1 cellular context compared by ENCODE assay signal in genomic region chr9:129036923-129037766, GRCh38.
A peak's percentile ranks its signal among the peaks of the same experiment; 100 is the strongest.
TF ChIP-seq lines count a peak whose summit lies in the region.

No MANE protein-coding gene starts in this region.

TF ChIP-seq in K562, 482 proteins besides CTCF, POLR2A, EP300 and RAD21:
- peak; percentile 14; the same call in 1 of the 2 replicates for TF ChIP-seq ARID2 (IDR thresholded peaks at IDR 0.05)
- TF ChIP-seq E2F5 (CRISPR knock-in tag; IDR thresholded peaks at IDR 0.05): no peak
- TF ChIP-seq STAG1 (CRISPR knock-in tag; IDR thresholded peaks at IDR 0.05; ENCODE audit: borderline replicate concordance): peak; percentile 45; the same call in 1 of the 2 replicates
- no peak for TF ChIP-seq MAFF (IDR thresholded peaks at IDR 0.05; ENCODE audit: low read length)
- TF ChIP-seq E2F6 (IDR thresholded peaks at IDR 0.05; ENCODE audit: borderline replicate concordance in 1 of 2, extremely low read depth in 1 of 2, insufficient read depth in 1 of 2, insufficient read length in 1 of 2, low read depth in 1 of 2, low read length in 1 of 2, poor library complexity in 1 of 2, severe bottlenecking in 1 of 2): peak; percentile 43 to 74
- peak; percentile 35 for TF ChIP-seq ARID4B (CRISPR knock-in tag; IDR thresholded peaks at IDR 0.05)
- peak; percentile 75 for TF ChIP-seq CTCFL (IDR thresholded peaks at IDR 0.05; ENCODE audit: borderline replicate concordance, insufficient read depth, low read depth, low read length, poor library complexity, severe bottlenecking)
- TF ChIP-seq ZNF277 (CRISPR knock-in tag; IDR thresholded peaks at IDR 0.05; ENCODE audit: borderline replicate concordance): no peak
- peak; percentile 23; the same call in 1 of the 2 replicates for TF ChIP-seq CTBP1 (IDR thresholded peaks at IDR 0.05; ENCODE audit: borderline replicate concordance)
- peak; percentile 65; the same call in 1 of the 2 replicates for TF ChIP-seq ZBTB7A (IDR thresholded peaks at IDR 0.05; ENCODE audit: borderline replicate concordance, control insufficient read depth, low read depth, low read length)
- TF ChIP-seq HDGF (IDR thresholded peaks at IDR 0.05): peak; percentile 28; the same call in 1 of the 2 replicates
- TF ChIP-seq ZFX (CRISPR knock-in tag; IDR thresholded peaks at IDR 0.05): peak; percentile 43; the same call in 1 of the 2 replicates
- no peak for TF ChIP-seq STAT5A (IDR thresholded peaks at IDR 0.05; ENCODE audit: borderline replicate concordance, low read length)
- no peak for TF ChIP-seq FOSL1 (tag; conservative IDR thresholded peaks at IDR 0.05)
- TF ChIP-seq ZNF511 (CRISPR knock-in tag; IDR thresholded peaks at IDR 0.05): 0 out of 2 replicates have a peak, but pooled peaks have one; percentile 50
- TF ChIP-seq ARID1B (IDR thresholded peaks at IDR 0.05): peak; percentile 6; the same call in 1 of the 2 replicates
- peak; percentile 7 for TF ChIP-seq RBBP5 (IDR thresholded peaks at IDR 0.05; ENCODE audit: borderline replicate concordance, insufficient read depth, low read length, poor library complexity, severe bottlenecking)
- TF ChIP-seq L3MBTL2 (IDR thresholded peaks at IDR 0.05): peak; percentile 46
- TF ChIP-seq ZC3H4 (CRISPR knock-in tag; IDR thresholded peaks at IDR 0.05; ENCODE audit: borderline replicate concordance): 0 out of 2 replicates have a peak, but pooled peaks have one; percentile 74
